In genomic region chr7:140923358-140924006, GRCh38 we compare ENCODE assay signal across 8 cellular contexts. TPM values are rescaled to one million over a fixed set of nuclear protein-coding genes. Genes with fewer than 3 reads are reported as not detected.
A peak's percentile ranks its signal among the peaks of the same experiment; 100 is the strongest.
DNase-seq lines count a peak whose midpoint lies in the region; ATAC-seq, FAIRE-seq and TF ChIP-seq lines count a peak whose summit lies in the region.

No MANE protein-coding gene starts in this region.

- H3K9me1 ChIP-seq in K562 (ENCODE audit: control insufficient read depth, insufficient read depth, low read length), result no peaks in the 10 kb centered on the region

- POLR2A ChIA-PET in K562 (lab: Yijun Ruan, JAX), result interaction anchor here (0.9 to 2.7 kb wide), 8 partner anchors 10 to 435 kb away, joined by 3 to 13 read pairs (median 4); no protein-coding TSS in a partner anchor

- CTCF ChIA-PET in K562 (lab: Yijun Ruan, JAX; ENCODE audit: low intra/inter-chr PET ratio), result no interaction called here

- no TSS peak for BruUV-seq in K562 (replicated peaks; lab: Mats Ljungman, UMichigan)

- no peak for TF ChIP-seq EP300 in K562 (IDR thresholded peaks at IDR 0.05; ENCODE audit: low read length)

- 0 out of 3 replicates have a peak, but pooled peaks cover 3% of the 10 kb centered on the region for H3K36me3 ChIP-seq in K562 (ENCODE audit: control insufficient read depth, insufficient read depth, low read length)
- no peaks in the 10 kb centered on the region for H3K36me3 ChIP-seq in kidney epithelial cell (ENCODE audit: control insufficient read depth, insufficient read depth, low read length)

- TF ChIP-seq CTCF in K562 (IDR thresholded peaks at IDR 0.05 in 2 of 3, conservative IDR thresholded peaks at IDR 0.05 in 1 of 3; ENCODE audit: insufficient read depth in 2 of 3, low read depth in 1 of 3, low read length in 3 of 3) (no peak), kidney epithelial cell (IDR thresholded peaks at IDR 0.05; ENCODE audit: insufficient read depth, low read length, poor library complexity, severe bottlenecking) (no peak)

- H4K20me1 ChIP-seq in K562 (replicated peaks; ENCODE audit: control insufficient read depth, insufficient read depth, low read length), result peaks cover 11% of the 10 kb centered on the region

- H3K9ac ChIP-seq in K562 (ENCODE audit: insufficient read depth in 1 of 2, low read depth in 2 of 2, low read length in 2 of 2), result peak overlapping the region; percentile 91 to 98; a peak in 3 of 4 replicates

- intact Hi-C loops in K562 (cut with micrococcal nuclease), result loop anchor here (1.0 to 10.0 kb wide), 3 partner anchors 89 to 229 kb away; partner anchors contain the start of genes MRPS33 and NDUFB2

- no peak for TF ChIP-seq POLR2A in K562 (conservative IDR thresholded peaks at IDR 0.05)

- TF ChIP-seq RAD21 in K562 (CRISPR knock-in tag; conservative IDR thresholded peaks at IDR 0.05 in 1 of 2, IDR thresholded peaks at IDR 0.05 in 1 of 2), result no peak

- H3K4me3 ChIP-seq in K562, result peak overlapping the region; percentile 91
- H3K4me3 ChIP-seq in kidney epithelial cell (ENCODE audit: low read depth, low read length), result peak overlapping the region; percentile 94

- H3K4me1 ChIP-seq in K562 (replicated peaks in 1 of 2; ENCODE audit: control insufficient read depth in 2 of 2, insufficient read depth in 2 of 2, low read length in 2 of 2), result peaks cover 0 to 3% of the 10 kb centered on the region in 2 experiments; a peak in 2 of 5 replicates

- peak overlapping the region; percentile 95 for H2AFZ ChIP-seq in K562 (ENCODE audit: low read depth, low read length)

- no peaks in the 10 kb centered on the region for H3K9me3 ChIP-seq in K562 (replicated peaks; ENCODE audit: control insufficient read depth, insufficient read depth, low read depth, low read length)

- in situ Hi-C loops in K562 (cut with MboI), result no loop called here

- peak overlapping the region; percentile 93 for H3K27ac ChIP-seq in K562 (ENCODE audit: extremely low read depth, low read depth, low read length)
- H3K27ac ChIP-seq in temporal lobe (ENCODE audit: low read depth, low read length), result peak overlapping the region; percentile 91

- ATAC-seq in GM18909 (IDR thresholded peaks at IDR 0.05; ENCODE audit: poor library complexity, unreplicated experiment) (peak; percentile 8), K562 (peak; percentile 55), HG03520 (IDR thresholded peaks at IDR 0.05; ENCODE audit: unreplicated experiment) (no peak), HG02623 (IDR thresholded peaks at IDR 0.05; ENCODE audit: unreplicated experiment) (no peak)

- H3K79me2 ChIP-seq in K562 (ENCODE audit: control insufficient read depth, insufficient read depth, low read length), result peaks cover 59% of the 10 kb centered on the region

- WGBS in K562 (ENCODE audit: insufficient coverage, low coverage, missing lambda C conversion rate), result under 1% methylated on average over 11 of the region's 11 CpGs

- H3K27me3 ChIP-seq in K562 (ENCODE audit: control insufficient read depth in 2 of 2, insufficient read depth in 2 of 2, low read length in 2 of 2) (no peaks in the 10 kb centered on the region), kidney epithelial cell (ENCODE audit: control insufficient read depth, insufficient read depth, low read length) (no peaks in the 10 kb centered on the region)

- FAIRE-seq in K562 (lab: Jason Lieb, UNC), result peak; percentile 72

- peak overlapping the region; percentile 95 for H3K4me2 ChIP-seq in K562 (ENCODE audit: insufficient read depth, low read length)

- peak; percentile 13 for DNase-seq in AG08396 (ENCODE audit: low spot score)
- peak; percentile 10 for DNase-seq in HuH-7 (ENCODE audit: low spot score)
- peak; percentile 31 to 55 (median 36) for DNase-seq in K562 (ENCODE audit: extremely low read depth in 1 of 4, low spot score in 3 of 4)
- DNase-seq in kidney epithelial cell (ENCODE audit: low read depth), result no peak

TF ChIP-seq in K562, 482 proteins besides CTCF, POLR2A, EP300 and RAD21 (continues in another document):
- TF ChIP-seq, protein P1, sequence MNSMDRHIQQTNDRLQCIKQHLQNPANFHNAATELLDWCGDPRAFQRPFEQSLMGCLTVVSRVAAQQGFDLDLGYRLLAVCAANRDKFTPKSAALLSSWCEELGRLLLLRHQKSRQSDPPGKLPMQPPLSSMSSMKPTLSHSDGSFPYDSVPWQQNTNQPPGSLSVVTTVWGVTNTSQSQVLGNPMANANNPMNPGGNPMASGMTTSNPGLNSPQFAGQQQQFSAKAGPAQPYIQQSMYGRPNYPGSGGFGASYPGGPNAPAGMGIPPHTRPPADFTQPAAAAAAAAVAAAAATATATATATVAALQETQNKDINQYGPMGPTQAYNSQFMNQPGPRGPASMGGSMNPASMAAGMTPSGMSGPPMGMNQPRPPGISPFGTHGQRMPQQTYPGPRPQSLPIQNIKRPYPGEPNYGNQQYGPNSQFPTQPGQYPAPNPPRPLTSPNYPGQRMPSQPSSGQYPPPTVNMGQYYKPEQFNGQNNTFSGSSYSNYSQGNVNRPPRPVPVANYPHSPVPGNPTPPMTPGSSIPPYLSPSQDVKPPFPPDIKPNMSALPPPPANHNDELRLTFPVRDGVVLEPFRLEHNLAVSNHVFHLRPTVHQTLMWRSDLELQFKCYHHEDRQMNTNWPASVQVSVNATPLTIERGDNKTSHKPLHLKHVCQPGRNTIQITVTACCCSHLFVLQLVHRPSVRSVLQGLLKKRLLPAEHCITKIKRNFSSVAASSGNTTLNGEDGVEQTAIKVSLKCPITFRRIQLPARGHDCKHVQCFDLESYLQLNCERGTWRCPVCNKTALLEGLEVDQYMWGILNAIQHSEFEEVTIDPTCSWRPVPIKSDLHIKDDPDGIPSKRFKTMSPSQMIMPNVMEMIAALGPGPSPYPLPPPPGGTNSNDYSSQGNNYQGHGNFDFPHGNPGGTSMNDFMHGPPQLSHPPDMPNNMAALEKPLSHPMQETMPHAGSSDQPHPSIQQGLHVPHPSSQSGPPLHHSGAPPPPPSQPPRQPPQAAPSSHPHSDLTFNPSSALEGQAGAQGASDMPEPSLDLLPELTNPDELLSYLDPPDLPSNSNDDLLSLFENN (IDR thresholded peaks at IDR 0.05; ENCODE audit: low read depth in 2 of 2, low read length in 2 of 2), result no peak
- TF ChIP-seq ZNF778 (CRISPR knock-in tag; IDR thresholded peaks at IDR 0.05) (no peak), SP1 (CRISPR knock-in tag; IDR thresholded peaks at IDR 0.05) (0 out of 2 replicates have a peak, but pooled peaks have one; percentile 13), ZC3H8 (IDR thresholded peaks at IDR 0.05) (no peak), KDM5B (IDR thresholded peaks at IDR 0.05; ENCODE audit: insufficient replicate concordance, low read depth, low read length) (no peak), ARID2 (IDR thresholded peaks at IDR 0.05) (0 out of 2 replicates have a peak, but pooled peaks have one; percentile 3)
- TF ChIP-seq, protein P2, sequence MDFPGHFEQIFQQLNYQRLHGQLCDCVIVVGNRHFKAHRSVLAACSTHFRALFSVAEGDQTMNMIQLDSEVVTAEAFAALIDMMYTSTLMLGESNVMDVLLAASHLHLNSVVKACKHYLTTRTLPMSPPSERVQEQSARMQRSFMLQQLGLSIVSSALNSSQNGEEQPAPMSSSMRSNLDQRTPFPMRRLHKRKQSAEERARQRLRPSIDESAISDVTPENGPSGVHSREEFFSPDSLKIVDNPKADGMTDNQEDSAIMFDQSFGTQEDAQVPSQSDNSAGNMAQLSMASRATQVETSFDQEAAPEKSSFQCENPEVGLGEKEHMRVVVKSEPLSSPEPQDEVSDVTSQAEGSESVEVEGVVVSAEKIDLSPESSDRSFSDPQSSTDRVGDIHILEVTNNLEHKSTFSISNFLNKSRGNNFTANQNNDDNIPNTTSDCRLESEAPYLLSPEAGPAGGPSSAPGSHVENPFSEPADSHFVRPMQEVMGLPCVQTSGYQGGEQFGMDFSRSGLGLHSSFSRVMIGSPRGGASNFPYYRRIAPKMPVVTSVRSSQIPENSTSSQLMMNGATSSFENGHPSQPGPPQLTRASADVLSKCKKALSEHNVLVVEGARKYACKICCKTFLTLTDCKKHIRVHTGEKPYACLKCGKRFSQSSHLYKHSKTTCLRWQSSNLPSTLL (IDR thresholded peaks at IDR 0.05), result no peak

RNA-seq across cellular contexts. Expression of gene BRAF, which starts 1.2 kb away (rescaled TPM):
- total RNA-seq in K562 (2011; cell fraction: chromatin; rRNA removed; ENCODE audit: low replicate concordance), result 127 and 304 TPM in 2 replicates
- total RNA-seq in K562 (2011; cell fraction: nucleolus; rRNA removed), result 36.5 and 52.8 TPM in 2 replicates
- 111 and 199 TPM in 2 replicates for total RNA-seq in K562 (2011; cell fraction: nucleoplasm; rRNA removed)
- total RNA-seq in K562 (2014; rRNA removed) (16.4 and 17.4 TPM in 2 replicates), K562 (2014; rRNA removed; fragmentation: Illumina TruSeq; extraction: Trizol) (38.3 and 42.7 TPM in 2 replicates), K562 (2015; rRNA removed; fragmentation: Illumina TruSeq; extraction: Trizol) (32.5 and 37.8 TPM in 2 replicates), K562 (2021) (33.4 and 34.1 TPM in 2 replicates), kidney epithelial cell (13.3 and 16.4 TPM in 2 replicates), temporal lobe (72.5 TPM)
- polyA plus RNA-seq in K562 (2011; rRNA removed) (37.2 and 38.5 TPM in 2 replicates), K562 (2014; fragmentation: Illumina TruSeq; extraction: Trizol) (21.9 and 24.1 TPM in 2 replicates), K562 (2014; fragmentation: Nextera tagmentation; extraction: Ambion mirVana) (1 to 10 TPM; 3.6 to 6.6 TPM), K562 (2014; rRNA removed) (14.0 and 15.1 TPM in 2 replicates)
- polyA plus RNA-seq in K562 (2011; cell fraction: cytosol; rRNA removed), result 12.1 and 24.8 TPM in 2 replicates
- 34.7 and 51.3 TPM in 2 replicates for polyA plus RNA-seq in K562 (2011; cell fraction: nucleus; rRNA removed)
- polyA plus RNA-seq in K562 (2012), result 15.7 and 20.2 TPM in 2 replicates
- polyA minus RNA-seq in K562 (2011; rRNA and poly(A)+ RNA removed), result 138 and 189 TPM in 2 replicates
- 46.0 and 52.5 TPM in 2 replicates for polyA minus RNA-seq in K562 (2011; cell fraction: cytosol; rRNA and poly(A)+ RNA removed)
- 63.0 and 111 TPM in 2 replicates for polyA minus RNA-seq in K562 (2011; cell fraction: nucleus; rRNA and poly(A)+ RNA removed)

Comparison
In these comparisons a context has a peak if more than half of its experiments do, and no peak if none do; other contexts are left out.
1. ATAC-seq: peak in GM18909 (single experiment) and K562 (single experiment); none in HG03520 (single experiment) and HG02623 (single experiment).